8 cellular contexts compared by ENCODE assay signal in the genomic region with DNA sequence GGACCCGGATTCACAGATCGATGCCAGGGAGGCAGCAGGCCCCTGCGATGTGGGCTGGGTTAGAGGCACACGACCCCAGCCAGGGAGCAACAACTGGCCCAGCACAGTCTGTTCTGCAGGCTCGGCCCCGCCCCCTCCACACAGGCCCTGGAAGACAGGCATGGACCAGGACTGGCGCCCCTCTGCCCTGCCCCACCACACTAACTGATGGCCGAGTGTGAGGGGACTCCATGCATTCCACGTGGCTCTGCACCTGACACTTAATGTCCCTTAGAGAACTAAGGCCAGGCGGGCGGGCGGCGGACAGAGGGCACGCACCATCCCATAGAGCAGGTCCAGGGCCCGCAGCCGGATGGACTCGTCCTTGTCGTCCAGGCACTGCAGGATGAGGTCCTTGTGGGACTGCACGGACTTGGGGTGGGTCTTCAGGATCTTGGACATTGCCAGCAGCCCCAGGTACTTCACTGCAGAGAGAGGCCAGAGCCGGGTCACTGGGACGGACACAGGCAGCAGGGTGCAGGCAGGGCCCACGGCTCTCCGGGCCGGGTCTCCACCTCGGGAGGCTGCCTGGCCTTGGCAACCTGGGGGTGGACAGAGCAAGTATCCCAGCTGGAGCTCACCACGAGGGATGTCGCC.
"Had no signal": no experiment of that assay in that cellular context is flagged by ENCODE, and none has a peak within 500 bp of the region (broad histone marks: within the 10 kb centered on the region; RNA-seq: fewer than 3 reads in every experiment).

No MANE protein-coding gene starts in this region.

- H3K27ac ChIP-seq: HL-60 had no signal

- H3K4me3 ChIP-seq: GM23338 had no signal

- FAIRE-seq: H1, H54 had no signal

- DNase-seq: H9, HCEC 1CT, IMR-90, KBM-7 had no signal

- H3K4me2 ChIP-seq: GM23338 had no signal

- ATAC-seq: GM23338 had no signal

- H2AFZ ChIP-seq: GM23338 had no signal
